ENCODE assay signal across 27 cellular contexts in genomic region chr2:104860141-104860790, GRCh38. TPM values are rescaled to one million over a fixed set of nuclear protein-coding genes. Genes with fewer than 3 reads are reported as not detected.
DNase-seq lines count a peak whose midpoint lies in the region; TF ChIP-seq lines count a peak whose summit lies in the region.
"Had no signal": no experiment of that assay in that cellular context is flagged by ENCODE, and none has a peak within 500 bp of the region (broad histone marks: within the 10 kb centered on the region; RNA-seq: fewer than 3 reads in every experiment).

No MANE protein-coding gene starts in this region.

- no peak overlapping the region for H3K4me3 ChIP-seq in HEK293 (ENCODE audit: low read depth, low read length)
- no peak overlapping the region for H3K4me3 ChIP-seq in esophagus squamous epithelium
- H3K4me3 ChIP-seq: hepatocyte, prostate gland, skin epidermis, upper lobe of left lung had no signal

- H3K9me3 ChIP-seq in HEK293 (ENCODE audit: control insufficient read depth, insufficient read depth, low read depth, low read length) (no peaks in the 10 kb centered on the region), esophagus squamous epithelium (no peaks in the 10 kb centered on the region)
- H3K9me3 ChIP-seq: prostate gland, upper lobe of left lung had no signal

- DNase-seq in astrocyte of the hippocampus (ENCODE audit: low read depth, low spot score) = peak; percentile 58
- DNase-seq in kidney tubule cell (ENCODE audit: low spot score) = peak; percentile 41
- peak in 9 of 49 donors; percentile 24 to 55 (median 37) for DNase-seq in substantia nigra (lab: John Stamatoyannopoulos, UW)
- DNase-seq in activated T-cell treated with anti-CD3 and anti-CD28 coated beads for 4 hours = no peak
- DNase-seq in NCI-H2029 (lab: John Stamatoyannopoulos, UW) = no peak
- no peak for DNase-seq in esophagus squamous epithelium (lab: John Stamatoyannopoulos, UW)
- DNase-seq: activated CD4-positive, alpha-beta T cell treated with anti-CD3 and anti-CD28 coated beads for 48 hours; activated CD8-positive, alpha-beta memory T cell treated with anti-CD3 and anti-CD28 coated beads, Interleukin-2, amount 10 ng/mL, durations not matched to agents 7 days and 5 days; activated naive CD8-positive, alpha-beta T cell treated with anti-CD3 and anti-CD28 coated beads, Interleukin-2, amount 10 ng/mL, durations not matched to agents 7 days and 5 days; CD8-positive, alpha-beta T cell; dermis blood vessel endothelial cell; DMS79 treated with DMSO at 0.1 percent for 48 hours; H9; naive thymus-derived CD4-positive, alpha-beta T cell; NCI-H1092 treated with DMSO at 0.1 percent for 48 hours; NCI-H2081; NCI-H526 treated with DMSO at 0.1 percent for 48 hours; Right ventricle myocardium superior; stimulated activated CD4-positive, alpha-beta T cell treated with anti-CD3 and anti-CD28 coated beads, Interleukin-2, amount 100 ng/mL, for 24 hours; stimulated activated naive CD8-positive, alpha-beta T cell treated with anti-CD3 and anti-CD28 coated beads, Interleukin-15, Interleukin-2, amounts not matched to agents 100 U/mL and 50 U/mL, for 24 hours; upper lobe of left lung had no signal

- POLR2A ChIA-PET in HEK293 (lab: Yijun Ruan, JAX) = interaction anchor here (0.7 kb wide), 3 partner anchors 16 to 180 kb away, joined by 3 to 11 read pairs (median 4); no protein-coding TSS in a partner anchor

- 45 to 49% methylated on average over 4 of the region's 4 CpGs for WGBS in esophagus squamous epithelium, 2 donors

- H3K4me1 ChIP-seq in HEK293 (ENCODE audit: control insufficient read depth, insufficient read depth, low read length) (peaks cover 2% of the 10 kb centered on the region; the same call in 1 of the 2 replicates), esophagus squamous epithelium (peaks cover 7 to 44% (median 11%) of the 10 kb centered on the region in 3 donors)
- H3K4me1 ChIP-seq: prostate gland had no signal

- intact Hi-C loops in esophagus squamous epithelium (cut with DNase I) = no loop called here

- TF ChIP-seq POLR2A in esophagus squamous epithelium (IDR thresholded peaks at IDR 0.05) = no peak

- H3K27ac ChIP-seq in HEK293 (ENCODE audit: extremely low read depth, low read depth, low read length) = no peak overlapping the region
- peak overlapping the region; percentile 82 for H3K27ac ChIP-seq in substantia nigra (ENCODE audit: low read depth, low read length, poor library complexity, severe bottlenecking)
- H3K27ac ChIP-seq in esophagus squamous epithelium = no peak overlapping the region
- H3K27ac ChIP-seq: hepatocyte, prostate gland, skin epidermis, upper lobe of left lung had no signal

- H3K36me3 ChIP-seq in HEK293 (ENCODE audit: control insufficient read depth in 2 of 2, insufficient read depth in 1 of 2, low read length in 2 of 2) (peaks cover 6 to 8% of the 10 kb centered on the region in 2 experiments), esophagus squamous epithelium (no peaks in the 10 kb centered on the region)
- H3K36me3 ChIP-seq: prostate gland, upper lobe of left lung had no signal

- peaks cover 26 to 100% (median 49%) of the 10 kb centered on the region in 4 donors for H3K27me3 ChIP-seq in esophagus squamous epithelium

- CTCF ChIA-PET in HEK293 (lab: Yijun Ruan, JAX) = interaction anchor here (0.5 to 2.8 kb wide), 2 partner anchors 10 to 1359 kb away, joined by 3 to 15 read pairs; no protein-coding TSS in a partner anchor

- TF ChIP-seq CTCF in HEK293 (tag by site-specific recombination; IDR thresholded peaks at IDR 0.05) (no peak), esophagus squamous epithelium (IDR thresholded peaks at IDR 0.05) (no peak)

TF ChIP-seq in HEK293, 187 proteins besides CTCF, POLR2A, EP300 and RAD21:
- TF ChIP-seq ZNF362 (tag by site-specific recombination; IDR thresholded peaks at IDR 0.05) (peak; percentile 77; the same call in 1 of the 2 replicates), ZNF473 (tag by site-specific recombination; IDR thresholded peaks at IDR 0.05) (no peak)

RNA-seq across cellular contexts. Expression of gene POU3F3, which starts 6.4 kb away (rescaled TPM):
- total RNA-seq in esophagus squamous epithelium = under 1 TPM in 1 of 4 donors, not detected in 3; 0.09 TPM
- total RNA-seq: activated CD8-positive, alpha-beta memory T cell treated with anti-CD3 and anti-CD28 coated beads, Interleukin-2, amount 10 ng/mL, durations not matched to agents 7 days and 5 days; activated naive CD8-positive, alpha-beta T cell treated with anti-CD3 and anti-CD28 coated beads, Interleukin-2, amount 10 ng/mL, durations not matched to agents 7 days and 5 days; bronchial epithelial cell; CD8-positive, alpha-beta T cell; endothelial cell of umbilical vein; H9; hepatocyte; naive thymus-derived CD4-positive, alpha-beta T cell; Right ventricle myocardium superior; upper lobe of left lung had no signal

Comparison
In these comparisons a context has a peak if more than half of its experiments do, and no peak if none do; other contexts are left out.
1. DNase-seq: peak in astrocyte of the hippocampus (single experiment) and kidney tubule cell (single experiment); none in activated T-cell treated with anti-CD3 and anti-CD28 coated beads for 4 hours (single experiment), NCI-H2029 (single experiment) and esophagus squamous epithelium (single experiment).